In the genomic region with DNA sequence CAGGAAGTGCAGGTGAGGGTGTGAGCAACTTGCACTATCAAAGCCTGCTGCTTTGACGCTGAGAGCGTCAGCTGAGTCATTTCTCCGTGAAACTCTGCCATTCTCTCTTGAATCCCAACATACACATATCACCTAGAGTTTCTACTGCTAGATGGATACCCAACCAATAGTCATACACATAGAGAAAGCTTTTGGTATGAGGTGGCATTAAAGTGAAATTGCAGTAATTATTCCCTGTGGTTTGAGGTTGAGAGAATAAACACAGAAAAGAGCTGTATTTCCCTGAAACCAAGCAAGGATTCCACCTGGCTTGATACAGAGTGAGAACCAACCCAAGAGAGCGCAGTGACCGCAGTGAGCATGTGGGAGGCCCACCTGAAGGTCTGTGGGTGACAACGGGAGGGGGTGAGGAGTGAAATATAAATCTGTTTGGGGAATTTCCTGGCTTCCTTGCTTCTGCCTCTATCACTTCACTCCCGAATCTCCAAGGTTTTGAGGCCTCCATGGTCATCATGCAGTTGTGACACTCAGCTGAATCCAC, we compare ENCODE assay signal across 10 cellular contexts. TPM values are rescaled to one million over a fixed set of nuclear protein-coding genes. Genes with fewer than 3 reads are reported as not detected.
DNase-seq lines count a peak whose midpoint lies in the region; ATAC-seq and TF ChIP-seq lines count a peak whose summit lies in the region.
"Had no signal": no experiment of that assay in that cellular context is flagged by ENCODE, and none has a peak within 500 bp of the region (broad histone marks: within the 10 kb centered on the region; RNA-seq: fewer than 3 reads in every experiment).

No MANE protein-coding gene starts in this region.

- no peak for TF ChIP-seq POLR2A in GM18505 (IDR thresholded peaks at IDR 0.05; ENCODE audit: borderline replicate concordance, extremely low read depth, insufficient read depth, insufficient read length)

- ATAC-seq in GM18505 (IDR thresholded peaks at IDR 0.05; ENCODE audit: unreplicated experiment) (peak; percentile 93), GM19351 (IDR thresholded peaks at IDR 0.05; ENCODE audit: unreplicated experiment) (peak; percentile 91), HG02884 (IDR thresholded peaks at IDR 0.05; ENCODE audit: unreplicated experiment) (peak; percentile 90)

- H3K27me3 ChIP-seq in H7 (ENCODE audit: control insufficient read depth, insufficient read depth, low read length), result no peaks in the 10 kb centered on the region; the same call in 1 of the 2 replicates

- POLR2A ChIA-PET in HEK293T (lab: Yijun Ruan, JAX), result no interaction called here

- H3K4me3 ChIP-seq in H7 (ENCODE audit: insufficient read depth, low read depth, low read length), result no peak overlapping the region

- CTCF ChIA-PET in HEK293T (lab: Yijun Ruan, JAX), result no interaction called here

- peak; percentile 19 for DNase-seq in RPMI8226
- DNase-seq in Ammon's horn (ENCODE audit: low spot score), result no peak
- no peak for DNase-seq in islet precursor cell
- no peak for DNase-seq in HEK293T (ENCODE audit: extremely low spot score)
- DNase-seq in H7, result no peak
- DNase-seq: foreskin fibroblast, NCI-H2171 had no signal

- H3K36me3 ChIP-seq in H7 (replicated peaks; ENCODE audit: control insufficient read depth, insufficient read depth, low read length), result no peaks in the 10 kb centered on the region

TF ChIP-seq in HEK293T, 16 proteins besides CTCF, POLR2A, EP300 and RAD21:
- TF ChIP-seq ARNT (IDR thresholded peaks at IDR 0.05) (no peak), CTBP1 (IDR thresholded peaks at IDR 0.05; ENCODE audit: borderline replicate concordance) (no peak), FOXM1 (IDR thresholded peaks at IDR 0.05; ENCODE audit: borderline replicate concordance) (no peak), ZNF384 (IDR thresholded peaks at IDR 0.05) (no peak), SP1 (IDR thresholded peaks at IDR 0.05) (no peak), TARDBP (IDR thresholded peaks at IDR 0.05) (no peak), SUZ12 (IDR thresholded peaks at IDR 0.05) (no peak), L3MBTL2 (conservative IDR thresholded peaks at IDR 0.05) (no peak), HDGF (IDR thresholded peaks at IDR 0.05; ENCODE audit: borderline replicate concordance) (no peak), BHLHE40 (IDR thresholded peaks at IDR 0.05; ENCODE audit: borderline replicate concordance) (no peak), FOXK2 (IDR thresholded peaks at IDR 0.05) (no peak)
- TF ChIP-seq, protein P1, sequence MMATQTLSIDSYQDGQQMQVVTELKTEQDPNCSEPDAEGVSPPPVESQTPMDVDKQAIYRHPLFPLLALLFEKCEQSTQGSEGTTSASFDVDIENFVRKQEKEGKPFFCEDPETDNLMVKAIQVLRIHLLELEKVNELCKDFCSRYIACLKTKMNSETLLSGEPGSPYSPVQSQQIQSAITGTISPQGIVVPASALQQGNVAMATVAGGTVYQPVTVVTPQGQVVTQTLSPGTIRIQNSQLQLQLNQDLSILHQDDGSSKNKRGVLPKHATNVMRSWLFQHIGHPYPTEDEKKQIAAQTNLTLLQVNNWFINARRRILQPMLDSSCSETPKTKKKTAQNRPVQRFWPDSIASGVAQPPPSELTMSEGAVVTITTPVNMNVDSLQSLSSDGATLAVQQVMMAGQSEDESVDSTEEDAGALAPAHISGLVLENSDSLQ (IDR thresholded peaks at IDR 0.05), result no peak

RNA-seq across cellular contexts. Expression of gene TMEM18, which starts 28.8 kb away (rescaled TPM):
- total RNA-seq in H7 (2014; rRNA removed; shearing (Covaris generic)), result 18.8 and 23.9 TPM in 2 replicates
